In genomic region chr14:24323341-24323740, GRCh38 we compare ENCODE assay signal across 18 cellular contexts. TPM values are rescaled to one million over a fixed set of nuclear protein-coding genes. Genes with fewer than 3 reads are reported as not detected.
DNase-seq lines count a peak whose midpoint lies in the region; ATAC-seq and TF ChIP-seq lines count a peak whose summit lies in the region.
"Had no signal": no experiment of that assay in that cellular context is flagged by ENCODE, and none has a peak within 500 bp of the region (broad histone marks: within the 10 kb centered on the region; RNA-seq: fewer than 3 reads in every experiment).

No MANE protein-coding gene starts in this region.

- peak; percentile 39 for DNase-seq in natural killer cell treated with Interleukin-12 subunit alpha and Interleukin-12 subunit beta and Interleukin-15 and Interleukin-18, amount 100 ng/mL, for 72 hours (ENCODE audit: low spot score)
- DNase-seq in natural killer cell (no peak), memory B cell (ENCODE audit: low spot score in 2 of 2) (no peak), cardiac septum (ENCODE audit: low spot score) (no peak)
- no peak for DNase-seq in stimulated activated CD8-positive, alpha-beta memory T cell treated with anti-CD3 and anti-CD28 coated beads, Interleukin-4, amount 100 ng/mL, for 48 hours
- DNase-seq: CD4-positive, alpha-beta T cell; H7; KBM-7; MG63; NCI-H2029; NCI-H446; NCI-H524 treated with DMSO at 0.1 percent for 48 hours; NCI-H774; SK-N-SH had no signal

- no peak for TF ChIP-seq CTCF in natural killer cell (IDR thresholded peaks at IDR 0.05)

- no peak for ATAC-seq in natural killer cell treated with Interleukin-12 subunit alpha and Interleukin-12 subunit beta and Interleukin-15 and Interleukin-18, amount 100 ng/mL, for 72 hours
- no peak for ATAC-seq in natural killer cell
- no peak for ATAC-seq in memory B cell (ENCODE audit: low read depth)
- ATAC-seq in HG02798 (IDR thresholded peaks at IDR 0.05; ENCODE audit: poor library complexity, unreplicated experiment): no peak

- no peaks in the 10 kb centered on the region for H3K36me3 Mint-ChIP-seq in natural killer cell treated with Interleukin-12 subunit alpha and Interleukin-12 subunit beta and Interleukin-15 and Interleukin-18, amount 100 ng/mL, for 72 hours
- H3K36me3 Mint-ChIP-seq in natural killer cell (no peaks in the 10 kb centered on the region), memory B cell (no peaks in the 10 kb centered on the region)

- H3K4me3 Mint-ChIP-seq in natural killer cell treated with Interleukin-12 subunit alpha and Interleukin-12 subunit beta and Interleukin-15 and Interleukin-18, amount 100 ng/mL, for 72 hours: no peak overlapping the region
- H3K4me3 Mint-ChIP-seq in natural killer cell (no peak overlapping the region), memory B cell (no peak overlapping the region)
- H3K4me3 Mint-ChIP-seq: CD4-positive, alpha-beta T cell had no signal

- peaks cover 10 to 16% of the 10 kb centered on the region in 2 donors for H3K4me1 Mint-ChIP-seq in natural killer cell treated with Interleukin-12 subunit alpha and Interleukin-12 subunit beta and Interleukin-15 and Interleukin-18, amount 100 ng/mL, for 72 hours (ENCODE audit: low read depth in 2 of 2)
- H3K4me1 Mint-ChIP-seq in natural killer cell (peaks cover 12 to 20% of the 10 kb centered on the region in 2 donors), memory B cell (peaks cover 5% of the 10 kb centered on the region)

- no peaks in the 10 kb centered on the region for H3K9me3 Mint-ChIP-seq in natural killer cell treated with Interleukin-12 subunit alpha and Interleukin-12 subunit beta and Interleukin-15 and Interleukin-18, amount 100 ng/mL, for 72 hours
- H3K9me3 Mint-ChIP-seq in natural killer cell (no peaks in the 10 kb centered on the region), memory B cell (no peaks in the 10 kb centered on the region)
- H3K9me3 Mint-ChIP-seq: CD4-positive, alpha-beta T cell had no signal

- no peak overlapping the region for H3K27ac Mint-ChIP-seq in natural killer cell treated with Interleukin-12 subunit alpha and Interleukin-12 subunit beta and Interleukin-15 and Interleukin-18, amount 100 ng/mL, for 72 hours
- no peak overlapping the region for H3K27ac Mint-ChIP-seq in natural killer cell
- peak overlapping the region; percentile 23 for H3K27ac Mint-ChIP-seq in memory B cell
- H3K27ac Mint-ChIP-seq: CD4-positive, alpha-beta T cell had no signal

- intact Hi-C loops in natural killer cell (cut with micrococcal nuclease) (no loop called here), cardiac septum (cut with DNase I) (no loop called here)

- H3K27me3 Mint-ChIP-seq in natural killer cell treated with Interleukin-12 subunit alpha and Interleukin-12 subunit beta and Interleukin-15 and Interleukin-18, amount 100 ng/mL, for 72 hours: peaks cover 15 to 17% of the 10 kb centered on the region in 2 donors
- peaks cover 0 to 8% of the 10 kb centered on the region in 2 donors for H3K27me3 Mint-ChIP-seq in natural killer cell (ENCODE audit: low read depth in 2 of 2)
- H3K27me3 Mint-ChIP-seq in memory B cell: peaks cover 25% of the 10 kb centered on the region

RNA-seq across cellular contexts. Expression of gene ADCY4, which starts 11.5 kb away (rescaled TPM):
- total RNA-seq in natural killer cell treated with Interleukin-12 subunit alpha and Interleukin-12 subunit beta and Interleukin-15 and Interleukin-18, amount 100 ng/mL, for 72 hours: 1 to 10 TPM; 1.0 to 1.9 TPM
- 10 to 100 TPM in 2 of 3 donors, 1 to 10 TPM in 1; 9.8 to 17.6 (median 11.3) TPM for total RNA-seq in natural killer cell
- 71.9 TPM for total RNA-seq in cardiac septum
- total RNA-seq: A172, HT1080 had no signal

RNA-seq across cellular contexts. Expression of gene LTB4R, which starts 12.0 kb away (rescaled TPM):
- 10 to 100 TPM; 13.2 to 37.3 TPM for total RNA-seq in natural killer cell treated with Interleukin-12 subunit alpha and Interleukin-12 subunit beta and Interleukin-15 and Interleukin-18, amount 100 ng/mL, for 72 hours
- 10 to 100 TPM; 33.5 to 55.7 (median 49.7) TPM for total RNA-seq in natural killer cell
- 1.8 TPM for total RNA-seq in cardiac septum

RNA-seq across cellular contexts. Expression of gene LTB4R2, which starts 13.4 kb away (rescaled TPM):
- 10 to 100 TPM; 13.7 to 27.1 TPM for total RNA-seq in natural killer cell treated with Interleukin-12 subunit alpha and Interleukin-12 subunit beta and Interleukin-15 and Interleukin-18, amount 100 ng/mL, for 72 hours
- 10 to 100 TPM; 27.6 to 40.5 (median 37.4) TPM for total RNA-seq in natural killer cell
- total RNA-seq in cardiac septum: 2.2 TPM

RNA-seq across cellular contexts. Expression of gene CIDEB, which starts 15.6 kb away (rescaled TPM):
- 10 to 100 TPM in 1 of 2 donors, 1 to 10 TPM in 1; 6.8 to 20.2 TPM for total RNA-seq in natural killer cell treated with Interleukin-12 subunit alpha and Interleukin-12 subunit beta and Interleukin-15 and Interleukin-18, amount 100 ng/mL, for 72 hours
- total RNA-seq in natural killer cell (10 to 100 TPM; 40.0 to 59.6 (median 46.6) TPM), cardiac septum (2.4 TPM)
- total RNA-seq: A172 had no signal

RNA-seq across cellular contexts. Expression of gene RIPK3, which starts 16.4 kb away (rescaled TPM):
- total RNA-seq in natural killer cell treated with Interleukin-12 subunit alpha and Interleukin-12 subunit beta and Interleukin-15 and Interleukin-18, amount 100 ng/mL, for 72 hours: 10 to 100 TPM; 12.5 to 15.5 TPM
- total RNA-seq in natural killer cell (10 to 100 TPM; 36.1 to 58.2 (median 45.5) TPM), cardiac septum (3.5 TPM)
- total RNA-seq: A172, H7, LHCN-M2 had no signal
